Comparison of ENCODE assay signal across 9 cellular contexts in genomic region chr17:44121997-44122824, GRCh38. TPM values are rescaled to one million over a fixed set of nuclear protein-coding genes. Genes with fewer than 3 reads are reported as not detected.
A peak's percentile ranks its signal among the peaks of the same experiment; 100 is the strongest.
DNase-seq lines count a peak whose midpoint lies in the region; TF ChIP-seq lines count a peak whose summit lies in the region.
"Had no signal": no experiment of that assay in that cellular context is flagged by ENCODE, and none has a peak within 500 bp of the region (broad histone marks: within the 10 kb centered on the region; RNA-seq: fewer than 3 reads in every experiment).

No MANE protein-coding gene starts in this region.

- H3K36me3 ChIP-seq in adrenal gland (replicated peaks in 1 of 2) (no peaks in the 10 kb centered on the region), liver (ENCODE audit: control insufficient read depth in 4 of 4, insufficient read depth in 3 of 4, low read depth in 1 of 4, low read length in 3 of 4) (no peaks in the 10 kb centered on the region), tibial nerve (peaks cover 0 to 7% (median 0%) of the 10 kb centered on the region in 3 donors)

- TF ChIP-seq CTCF in adrenal gland (IDR thresholded peaks at IDR 0.05) = no peak
- TF ChIP-seq CTCF in liver (IDR thresholded peaks at IDR 0.05; ENCODE audit: low read depth, low read length, missing input control) = no peak
- TF ChIP-seq CTCF in tibial nerve (IDR thresholded peaks at IDR 0.05) = no peak

- no peak for TF ChIP-seq RAD21 in liver (IDR thresholded peaks at IDR 0.05)

- H3K4me3 ChIP-seq in adrenal gland (peak overlapping the region in 3 of 4 donors; percentile 34 to 98 (median 77)), liver (ENCODE audit: low read depth in 1 of 3, low read length in 3 of 3) (peak overlapping the region in 2 of 3 donors; percentile 80 to 93), tibial nerve (peak overlapping the region; percentile 76 to 99 (median 91))

- peak overlapping the region; percentile 84 for H3K4me3 Mint-ChIP-seq in activated T-cell treated with anti-CD3 and anti-CD28 coated beads, Interleukin-2, amount 50 U/mL, for 24 hours

- DNase-seq in activated T-cell treated with anti-CD3 and anti-CD28 coated beads, Interleukin-2, amount 50 U/mL, for 24 hours = no peak
- DNase-seq in activated T-cell treated with anti-CD3 and anti-CD28 coated beads for 4 hours (no peak), adrenal gland (no peak), tibial nerve (ENCODE audit: low spot score in 2 of 2) (no peak), NCI-H1105 treated with DMSO at 0.1 percent for 48 hours (lab: John Stamatoyannopoulos, UW) (no peak), inferior parietal cortex (ENCODE audit: extremely low spot score) (no peak), UCSD-AML1 (lab: John Stamatoyannopoulos, UW; ENCODE audit: unreplicated experiment) (no peak)
- DNase-seq: NCI-H510A had no signal

- peaks cover 11 to 21% of the 10 kb centered on the region in 2 donors for H3K4me1 ChIP-seq in adrenal gland (replicated peaks in 1 of 2)
- peaks cover 6 to 17% (median 11%) of the 10 kb centered on the region in 4 donors for H3K4me1 ChIP-seq in liver (ENCODE audit: control insufficient read depth in 4 of 4, insufficient read depth in 4 of 4, low read length in 3 of 4)
- peaks cover 0 to 63% (median 33%) of the 10 kb centered on the region in 4 donors for H3K4me1 ChIP-seq in tibial nerve

- peak overlapping the region; percentile 61 to 79 for H3K9ac ChIP-seq in liver (ENCODE audit: low read depth in 1 of 2, low read length in 2 of 2)

- no peaks in the 10 kb centered on the region for H3K9me3 Mint-ChIP-seq in activated T-cell treated with anti-CD3 and anti-CD28 coated beads, Interleukin-2, amount 50 U/mL, for 24 hours

- H3K9me3 ChIP-seq in adrenal gland (replicated peaks in 1 of 3) (no peaks in the 10 kb centered on the region), liver (ENCODE audit: control insufficient read depth in 4 of 4, low read length in 3 of 4) (no peaks in the 10 kb centered on the region), tibial nerve (no peaks in the 10 kb centered on the region)

- TF ChIP-seq EP300 in tibial nerve (IDR thresholded peaks at IDR 0.05) = no peak

- no peaks in the 10 kb centered on the region for H3K27me3 ChIP-seq in adrenal gland
- H3K27me3 ChIP-seq in liver (ENCODE audit: control insufficient read depth in 4 of 4, insufficient read depth in 4 of 4, low read length in 3 of 4) = no peaks in the 10 kb centered on the region
- H3K27me3 ChIP-seq in tibial nerve = no peaks in the 10 kb centered on the region

- peaks cover 35% of the 10 kb centered on the region for H3K4me1 Mint-ChIP-seq in activated T-cell treated with anti-CD3 and anti-CD28 coated beads, Interleukin-2, amount 50 U/mL, for 24 hours (ENCODE audit: low read depth)

- WGBS in adrenal gland, 4 donors = 50 to 65% (median 58%) methylated on average over 1 of the region's 1 CpG
- 64% methylated on average over 1 of the region's 1 CpG for WGBS in liver
- WGBS in tibial nerve, 2 donors = 20 to 55% methylated on average over 1 of the region's 1 CpG

- H3K36me3 Mint-ChIP-seq in activated T-cell treated with anti-CD3 and anti-CD28 coated beads, Interleukin-2, amount 50 U/mL, for 24 hours (ENCODE audit: low read depth) = peaks cover 5% of the 10 kb centered on the region

- peak overlapping the region; percentile 73 for H3K27ac Mint-ChIP-seq in activated T-cell treated with anti-CD3 and anti-CD28 coated beads, Interleukin-2, amount 50 U/mL, for 24 hours

- intact Hi-C loops in adrenal gland (cut with DNase I) = no loop called here

- H3K27ac ChIP-seq in adrenal gland (peak overlapping the region in 2 of 5 donors; percentile 16 to 92), liver (ENCODE audit: low read depth in 1 of 2, low read length in 2 of 2) (no peak overlapping the region), tibial nerve (peak overlapping the region; percentile 91 to 98 (median 98))

- TF ChIP-seq POLR2A in adrenal gland (IDR thresholded peaks at IDR 0.05) (no peak), tibial nerve (IDR thresholded peaks at IDR 0.05) (no peak)

- H3K27me3 Mint-ChIP-seq in activated T-cell treated with anti-CD3 and anti-CD28 coated beads, Interleukin-2, amount 50 U/mL, for 24 hours = no peaks in the 10 kb centered on the region

TF ChIP-seq in liver, 16 proteins besides CTCF, POLR2A, EP300 and RAD21:
- no peak for TF ChIP-seq HNF4G (IDR thresholded peaks at IDR 0.05)
- no peak for TF ChIP-seq ZBTB33 (IDR thresholded peaks at IDR 0.05)
TF ChIP-seq in liver: peak in this region for 0.

RNA-seq across cellular contexts. Expression of gene HDAC5, which starts 1.2 kb away (rescaled TPM):
- total RNA-seq in adrenal gland (100 to 1,000 TPM in 3 of 8 donors, 10 to 100 TPM in 5; 15.1 to 144 (median 73.0) TPM), liver (10 to 100 TPM; 18.2 to 20.3 TPM), tibial nerve (100 to 1,000 TPM in 3 of 4 donors, 10 to 100 TPM in 1; 99.8 to 201 (median 125) TPM)
- polyA plus RNA-seq in adrenal gland (100 to 1,000 TPM in 1 of 3 donors, 10 to 100 TPM in 1, 1 to 10 TPM in 1; 4.8 to 102 (median 83.0) TPM), liver (10 to 100 TPM in 1 of 2 donors, 1 to 10 TPM in 1; 5.8 to 10.7 TPM)

RNA-seq across cellular contexts. Expression of gene HROB, which starts 19.5 kb away (rescaled TPM):
- total RNA-seq in adrenal gland = 1 to 10 TPM in 2 of 8 donors, under 1 TPM in 5, not detected in 1; 0.49 to 2.6 (median 0.83) TPM
- 1 to 10 TPM in 2 of 3 donors, under 1 TPM in 1; 0.42 to 2.6 (median 1.5) TPM for polyA plus RNA-seq in adrenal gland
- 1 to 10 TPM in 1 of 2 donors, under 1 TPM in 1; 0.08 to 1.9 TPM for total RNA-seq in liver
- under 1 TPM; 0.29 to 0.32 TPM for polyA plus RNA-seq in liver
- total RNA-seq in tibial nerve = 1 to 10 TPM; 1.5 to 2.7 (median 2.1) TPM

RNA-seq across cellular contexts. Expression of gene ASB16, which starts 48.3 kb away (rescaled TPM):
- total RNA-seq in adrenal gland = under 1 TPM in 6 of 8 donors, not detected in 2; 0.22 to 0.83 (median 0.45) TPM
- under 1 TPM; 0.13 to 0.48 (median 0.16) TPM for polyA plus RNA-seq in adrenal gland
- total RNA-seq in liver = under 1 TPM in 1 of 2 donors, not detected in 1; 0.37 TPM
- polyA plus RNA-seq in liver = under 1 TPM; 0.02 to 0.08 TPM
- total RNA-seq in tibial nerve = 1 to 10 TPM in 1 of 4 donors, not detected in 3; 2.7 TPM

RNA-seq across cellular contexts. Expression of gene G6PC3, which starts 51.7 kb away (rescaled TPM):
- total RNA-seq in adrenal gland (100 to 1,000 TPM in 2 of 8 donors, 10 to 100 TPM in 6; 51.2 to 114 (median 80.9) TPM), liver (1 to 10 TPM; 6.7 to 7.8 TPM), tibial nerve (10 to 100 TPM; 24.9 to 68.7 (median 36.2) TPM)
- polyA plus RNA-seq in adrenal gland (100 to 1,000 TPM in 2 of 3 donors, 10 to 100 TPM in 1; 95.0 to 254 (median 207) TPM), liver (10 to 100 TPM in 1 of 2 donors, 1 to 10 TPM in 1; 8.7 to 15.1 TPM)

RNA-seq across cellular contexts. Expression of gene LSM12, which starts 55.7 kb away (rescaled TPM):
- 10 to 100 TPM; 19.8 to 53.0 (median 40.0) TPM for total RNA-seq in adrenal gland
- polyA plus RNA-seq in adrenal gland = 10 to 100 TPM; 28.9 to 54.7 (median 37.0) TPM
- total RNA-seq in liver = 10 to 100 TPM; 12.1 to 13.6 TPM
- 10 to 100 TPM; 16.7 to 31.9 TPM for polyA plus RNA-seq in liver
- 10 to 100 TPM; 18.2 to 37.2 (median 23.9) TPM for total RNA-seq in tibial nerve

Comparison
In these comparisons a context has a peak if more than half of its experiments do, and no peak if none do; other contexts are left out.
1. H3K27ac ChIP-seq: peak in tibial nerve (4 of 4); none in liver (0 of 2).
2. Peak in every context shown above with its lines, with median percentiles within 50 percentile points of each other: H3K4me3 ChIP-seq.